ENCODE assay signal across 19 cellular contexts in the genomic region with DNA sequence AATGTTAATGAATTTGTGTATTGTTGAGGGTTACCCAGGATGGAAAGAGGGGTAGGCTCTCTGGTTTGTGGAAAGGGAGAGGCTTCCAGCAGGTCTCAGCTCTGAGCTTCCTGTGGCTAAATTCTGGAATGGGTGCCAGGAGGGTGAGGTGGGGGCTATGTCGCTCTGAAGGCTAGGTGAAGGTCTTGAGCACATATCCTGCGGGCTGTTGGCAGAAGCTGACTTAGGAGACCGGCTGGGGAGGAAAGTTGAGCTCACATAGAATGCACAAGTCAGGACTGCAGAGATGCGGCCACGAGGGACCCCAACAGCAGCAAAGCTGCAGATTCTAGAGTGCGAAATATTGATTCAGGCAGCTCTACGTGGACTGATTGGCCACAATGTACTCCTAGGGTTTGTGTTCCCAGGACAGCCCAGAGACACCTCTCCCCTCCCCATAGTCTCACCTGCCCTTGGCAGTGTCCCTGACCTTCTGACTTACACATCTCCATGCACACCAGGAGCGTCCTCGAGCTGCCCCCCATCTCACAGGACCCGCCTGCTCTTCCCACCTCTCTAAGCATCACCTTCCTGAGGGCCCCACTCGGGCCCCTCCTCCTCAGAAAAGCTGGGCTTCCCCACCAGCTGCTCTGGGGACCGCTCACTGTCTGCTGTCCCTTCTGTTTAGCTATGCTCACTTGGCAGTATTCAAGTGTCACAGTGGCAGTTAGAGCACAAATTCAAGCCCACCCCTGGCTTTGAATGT.
"Had no signal": no experiment of that assay in that cellular context is flagged by ENCODE, and none has a peak within 500 bp of the region (broad histone marks: within the 10 kb centered on the region; RNA-seq: fewer than 3 reads in every experiment).

No MANE protein-coding gene starts in this region.

- H3K36me3 ChIP-seq: colonic mucosa, neutrophil, right atrium auricular region, sigmoid colon, stomach, thoracic aorta, transverse colon had no signal

- H3K9me3 ChIP-seq: colonic mucosa, neutrophil, sigmoid colon, thoracic aorta, transverse colon had no signal

- H3K27ac ChIP-seq: colonic mucosa, foreskin keratinocyte, neutrophil, right atrium auricular region, sigmoid colon, skin epidermis, stomach, thoracic aorta, transverse colon had no signal

- ATAC-seq: foreskin keratinocyte; left lobe of liver; naive thymus-derived CD4-positive, alpha-beta T cell had no signal

- DNase-seq: colonic mucosa; dermis blood vessel endothelial cell; foreskin keratinocyte; islet precursor cell; mammary epithelial cell; naive thymus-derived CD4-positive, alpha-beta T cell; nephron progenitor cell; posterior cingulate gyrus; sigmoid colon; stimulated activated CD4-positive, alpha-beta T cell treated with anti-CD3 and anti-CD28 coated beads, Interleukin-12 subunit alpha, Interleukin-12 subunit beta, amount 100 ng/mL, for 4 hours; stimulated activated naive CD4-positive, alpha-beta T cell; stomach; substantia nigra; transverse colon had no signal

- H3K4me3 ChIP-seq: colonic mucosa, right atrium auricular region, sigmoid colon, skin epidermis, stomach, thoracic aorta, transverse colon had no signal

- H3K4me1 ChIP-seq: colonic mucosa, foreskin keratinocyte, right atrium auricular region, sigmoid colon, stomach, transverse colon had no signal

- H3K27me3 ChIP-seq: colonic mucosa, right atrium auricular region, sigmoid colon, stomach, transverse colon had no signal
